Comparison of ENCODE assay signal across 15 cellular contexts in the genomic region with DNA sequence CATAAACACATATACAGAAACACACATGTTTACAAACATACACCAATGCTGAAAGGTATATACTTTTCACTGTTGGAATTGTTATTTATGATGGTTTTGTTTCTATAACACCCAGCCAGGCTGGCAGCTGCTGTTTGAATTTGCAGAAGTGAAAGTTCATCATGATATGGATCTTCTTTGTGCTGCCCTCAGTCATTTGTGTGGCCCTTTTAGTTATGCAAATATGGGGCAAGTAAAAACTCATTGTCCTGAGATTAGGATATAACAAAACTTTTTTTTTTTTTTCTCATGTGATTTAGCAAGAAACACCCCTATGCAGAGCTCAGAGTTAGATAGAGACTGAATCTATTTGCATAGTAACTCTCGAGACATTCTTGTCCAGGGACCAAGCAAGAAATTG.
DNase-seq lines count a peak whose midpoint lies in the region; ATAC-seq and TF ChIP-seq lines count a peak whose summit lies in the region.
"Had no signal": no experiment of that assay in that cellular context is flagged by ENCODE, and none has a peak within 500 bp of the region (broad histone marks: within the 10 kb centered on the region; RNA-seq: fewer than 3 reads in every experiment).

No MANE protein-coding gene starts in this region.

- H4K20me1 ChIP-seq in SU-DHL-6 (ENCODE audit: low read depth, low read length): no peaks in the 10 kb centered on the region

- no peak for TF ChIP-seq CTCF in SU-DHL-6 (IDR thresholded peaks at IDR 0.05; ENCODE audit: insufficient read depth, low read length, poor library complexity, severe bottlenecking)

- peak overlapping the region; percentile 19 for H3K4me2 ChIP-seq in SU-DHL-6 (ENCODE audit: low read depth, low read length, poor library complexity, severe bottlenecking)
- H3K4me2 ChIP-seq: KMS-11 had no signal

- H3K36me3 Mint-ChIP-seq in effector memory CD8-positive, alpha-beta T cell (ENCODE audit: insufficient read depth): no peaks in the 10 kb centered on the region

- H3K9me2 ChIP-seq in SU-DHL-6 (replicated peaks; ENCODE audit: insufficient read depth, low read length): no peaks in the 10 kb centered on the region

- H3K4me3 Mint-ChIP-seq in effector memory CD8-positive, alpha-beta T cell: no peak overlapping the region
- H3K4me3 Mint-ChIP-seq: endodermal cell had no signal

- no peaks in the 10 kb centered on the region for H3K4me1 Mint-ChIP-seq in effector memory CD8-positive, alpha-beta T cell (ENCODE audit: low read depth in 2 of 2)
- H3K4me1 Mint-ChIP-seq: endodermal cell had no signal

- ATAC-seq in GM18909 (IDR thresholded peaks at IDR 0.05; ENCODE audit: poor library complexity, unreplicated experiment) (peak; percentile 98), GM21825 (IDR thresholded peaks at IDR 0.05; ENCODE audit: unreplicated experiment) (peak; percentile 92), HG03280 (IDR thresholded peaks at IDR 0.05; ENCODE audit: unreplicated experiment) (peak; percentile 79), left lobe of liver (no peak), Right ventricle myocardium superior (ENCODE audit: poor library complexity) (no peak)
- ATAC-seq in effector memory CD8-positive, alpha-beta T cell (replicated peaks): no peak
- ATAC-seq: SK-N-SH treated with all-trans-retinoic acid at 6 μM for 48 hours had no signal

- no peak overlapping the region for H3K9ac ChIP-seq in SU-DHL-6 (ENCODE audit: low read length)
- H3K9ac ChIP-seq: KMS-11 had no signal

- intact Hi-C loops in Right ventricle myocardium superior (cut with DNase I): no loop called here

- DNase-seq in left lobe of liver (ENCODE audit: low spot score) (no peak), Right ventricle myocardium superior (no peak)
- no peak for DNase-seq in activated effector memory CD4-positive, alpha-beta T cell treated with anti-CD3 and anti-CD28 coated beads, Interleukin-2, amount 50 U/mL, for 16 hours
- DNase-seq in effector memory CD8-positive, alpha-beta T cell: no peak
- DNase-seq: aorta, Calu3, endodermal cell, NCI-H524 had no signal

- H3K27ac Mint-ChIP-seq in effector memory CD8-positive, alpha-beta T cell: no peak overlapping the region
- H3K27ac Mint-ChIP-seq: endodermal cell had no signal

- peaks cover 0 to 2% of the 10 kb centered on the region in 2 donors for H3K9me3 Mint-ChIP-seq in effector memory CD8-positive, alpha-beta T cell

- no peak overlapping the region for H3K27ac ChIP-seq in SU-DHL-6 (ENCODE audit: low read depth, low read length)
- H3K27ac ChIP-seq: KMS-11, skin epidermis had no signal

- H3K4me3 ChIP-seq in SU-DHL-6 (ENCODE audit: insufficient read depth, low read length, poor library complexity, severe bottlenecking): no peak overlapping the region
- H3K4me3 ChIP-seq: skin epidermis had no signal

- H2AFZ ChIP-seq in SU-DHL-6 (ENCODE audit: low read depth, low read length, severe bottlenecking): no peak overlapping the region

- H3K27me3 ChIP-seq in SU-DHL-6 (ENCODE audit: low read length): no peaks in the 10 kb centered on the region

- H3F3A ChIP-seq in SU-DHL-6 (ENCODE audit: insufficient read depth): no peaks in the 10 kb centered on the region

- no peaks in the 10 kb centered on the region for H3K79me2 ChIP-seq in SU-DHL-6 (ENCODE audit: insufficient read depth, low read length)

- no peaks in the 10 kb centered on the region for H3K27me3 Mint-ChIP-seq in effector memory CD8-positive, alpha-beta T cell

- H3K36me3 ChIP-seq in SU-DHL-6 (ENCODE audit: low read length): no peaks in the 10 kb centered on the region

- no peaks in the 10 kb centered on the region for H3K9me3 ChIP-seq in SU-DHL-6 (ENCODE audit: insufficient read depth, low read length)

Comparison
In these comparisons a context has a peak if more than half of its experiments do, and no peak if none do; other contexts are left out.
1. ATAC-seq: peak in GM18909 (single experiment), GM21825 (single experiment) and HG03280 (single experiment); none in left lobe of liver (single experiment), Right ventricle myocardium superior (single experiment) and effector memory CD8-positive, alpha-beta T cell (single experiment).